Comparison of ENCODE assay signal across 8 cellular contexts in the genomic region with DNA sequence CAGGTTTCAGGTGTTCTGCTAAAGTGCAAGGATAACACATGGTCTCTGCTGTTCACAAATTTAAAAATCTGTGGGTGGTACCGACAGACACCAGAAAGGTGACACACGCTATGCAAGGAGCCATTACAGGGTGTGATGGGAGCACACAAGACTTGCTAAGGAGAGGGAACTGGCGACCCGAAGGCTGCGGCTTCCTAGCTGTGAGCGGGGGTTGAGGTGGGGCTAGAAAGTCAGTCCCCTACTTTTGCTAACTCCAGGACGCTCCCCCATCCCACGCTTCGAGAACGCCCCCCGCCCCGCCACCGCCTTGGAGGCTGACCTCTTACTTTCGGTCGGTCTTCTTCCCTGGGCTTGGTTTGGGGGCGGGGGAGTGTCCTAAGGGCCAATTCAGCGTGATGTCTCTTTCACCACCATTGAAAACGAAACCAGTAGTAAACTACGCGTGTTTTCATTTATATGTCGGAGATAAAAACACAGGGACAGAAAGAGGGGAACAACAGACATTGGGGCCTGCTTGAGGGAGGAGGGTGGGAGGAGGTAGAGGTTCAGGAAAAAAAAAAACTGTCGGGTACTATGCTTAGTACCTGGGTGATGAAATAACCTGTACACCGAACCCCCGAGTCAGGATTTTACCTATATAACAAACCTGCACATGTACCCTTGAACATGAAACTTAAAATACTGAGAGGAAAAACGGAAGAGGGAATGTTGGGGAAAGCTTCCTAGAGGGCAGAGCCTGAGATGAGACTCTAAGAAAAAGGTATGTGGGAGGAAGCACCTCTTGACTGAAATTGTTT. TPM values are rescaled to one million over a fixed set of nuclear protein-coding genes. Genes with fewer than 3 reads are reported as not detected.
DNase-seq lines count a peak whose midpoint lies in the region; ATAC-seq, FAIRE-seq and TF ChIP-seq lines count a peak whose summit lies in the region.

No MANE protein-coding gene starts in this region.

- H3F3A ChIP-seq in SU-DHL-6 (ENCODE audit: insufficient read depth): peaks cover 17% of the 10 kb centered on the region

- no peaks in the 10 kb centered on the region for H3K9me3 ChIP-seq in SU-DHL-6 (ENCODE audit: insufficient read depth, low read length)
- H3K9me3 ChIP-seq in HepG2 (ENCODE audit: low read length): no peaks in the 10 kb centered on the region

- no peak for TF ChIP-seq RAD21 in HepG2 (CRISPR knock-in tag; IDR thresholded peaks at IDR 0.05)

- BruUV-seq in MCF 10A (replicated peaks; lab: Mats Ljungman, UMichigan): TSS peak; percentile 49
- TSS peak; percentile 73 for BruUV-seq in HepG2 (replicated peaks; lab: Mats Ljungman, UMichigan)

- no peaks in the 10 kb centered on the region for H3K9me2 ChIP-seq in SU-DHL-6 (replicated peaks; ENCODE audit: insufficient read depth, low read length)

- H3K4me1 Mint-ChIP-seq in MCF 10A (ENCODE audit: insufficient read depth, unreplicated experiment): peaks cover 31% of the 10 kb centered on the region

- in situ Hi-C loops in HepG2 (cut with HindIII; ENCODE audit: extremely low pct_ligation_motif_present, low pct_unique_long_range_greater_than_20kb): no loop called here

- H3K4me3 ChIP-seq in SU-DHL-6 (ENCODE audit: insufficient read depth, low read length, poor library complexity, severe bottlenecking) (peak overlapping the region; percentile 72), HepG2 (replicated peaks in 1 of 3; ENCODE audit: insufficient read depth in 1 of 3, low read depth in 2 of 3, low read length in 3 of 3) (peak overlapping the region; percentile 67 to 84 (median 72))

- no peak overlapping the region for H3K27ac Mint-ChIP-seq in MCF 10A (ENCODE audit: low read depth, unreplicated experiment)

- intact Hi-C loops in MCF 10A (cut with micrococcal nuclease) (no loop called here), HepG2 (cut with micrococcal nuclease; ENCODE audit: unreplicated experiment) (loop anchor here (2.0 kb wide), 1 partner anchor 87 kb away; a partner anchor contains a TSS)

- H4K20me1 ChIP-seq in SU-DHL-6 (ENCODE audit: low read depth, low read length) (no peaks in the 10 kb centered on the region), HepG2 (ENCODE audit: insufficient read depth, low read length) (no peaks in the 10 kb centered on the region)

- no peak overlapping the region for H2AFZ ChIP-seq in SU-DHL-6 (ENCODE audit: low read depth, low read length, severe bottlenecking)
- H2AFZ ChIP-seq in HepG2 (ENCODE audit: low read length): no peak overlapping the region

- H3K36me3 ChIP-seq in SU-DHL-6 (ENCODE audit: low read length): peaks cover 4% of the 10 kb centered on the region
- H3K36me3 ChIP-seq in HepG2 (replicated peaks in 1 of 2; ENCODE audit: control insufficient read depth in 1 of 2, insufficient read depth in 2 of 2, low read length in 2 of 2): peaks cover 2 to 18% of the 10 kb centered on the region in 2 experiments

- ATAC-seq in HepG2 (no peak), HG03457 (IDR thresholded peaks at IDR 0.05; ENCODE audit: unreplicated experiment) (no peak), GM21360 (IDR thresholded peaks at IDR 0.05; ENCODE audit: unreplicated experiment) (no peak)

- H3K4me2 ChIP-seq in SU-DHL-6 (ENCODE audit: low read depth, low read length, poor library complexity, severe bottlenecking) (peak overlapping the region; percentile 74), HepG2 (ENCODE audit: low read depth, low read length) (peak overlapping the region; percentile 93)

- H3K9ac ChIP-seq in SU-DHL-6 (ENCODE audit: low read length): peak overlapping the region; percentile 69
- peak overlapping the region; percentile 98 for H3K9ac ChIP-seq in HepG2 (ENCODE audit: insufficient read depth, low read depth, low read length)

- H3K4me1 ChIP-seq in HepG2 (ENCODE audit: insufficient read depth, low read length): peaks cover 48% of the 10 kb centered on the region

- no peak overlapping the region for H3K4me3 Mint-ChIP-seq in MCF 10A (ENCODE audit: unreplicated experiment)

- CTCF ChIA-PET in MCF 10A (lab: Yijun Ruan, JAX) (interaction anchor here (0.6 to 3.0 kb wide), 8 partner anchors 9 to 42 kb away, joined by 3 to 17 read pairs (median 4); no protein-coding TSS in a partner anchor), HepG2 (lab: Yijun Ruan, JAX; ENCODE audit: low intra/inter-chr PET ratio, low total read pairs) (interaction anchor here (1.1 kb wide), 1 partner anchor 42 kb away, joined by 3 read pairs; no protein-coding TSS in a partner anchor)

- no peak for TF ChIP-seq POLR2A in HepG2 (IDR thresholded peaks at IDR 0.05; ENCODE audit: insufficient read depth in 1 of 2, low read depth in 2 of 2, low read length in 2 of 2)

- no peak for FAIRE-seq in HepG2 (lab: Jason Lieb, UNC)

- WGBS in HepG2 (ENCODE audit: low lambda C conversion rate): 1% methylated on average over 23 of the region's 25 CpGs

- peak overlapping the region; percentile 88 for H3K27ac ChIP-seq in SU-DHL-6 (ENCODE audit: low read depth, low read length)
- peak overlapping the region; percentile 100 for H3K27ac ChIP-seq in HepG2 (ENCODE audit: extremely low read length, insufficient read depth, low read length)

- DNase-seq in A172 (ENCODE audit: low spot score) (peak; percentile 63), GM19238 (ENCODE audit: insufficient read length, low spot score) (peak; percentile 33), MCF 10A (ENCODE audit: unreplicated experiment) (peak; percentile 66), HepG2 (ENCODE audit: low spot score) (no peak)
- peak; percentile 82 for DNase-seq in stimulated activated CD8-positive, alpha-beta memory T cell treated with anti-CD3 and anti-CD28 coated beads, Interleukin-4, amount 100 ng/mL, for 48 hours

- H3K27me3 Mint-ChIP-seq in MCF 10A (ENCODE audit: insufficient read depth, unreplicated experiment): no peaks in the 10 kb centered on the region

- POLR2A ChIA-PET in MCF 10A (lab: Yijun Ruan, JAX) (interaction anchor here (0.6 to 41.1 kb wide), 20 partner anchors 5 to 1009 kb away, joined by 3 to 1917 read pairs (median 7); a partner anchor contains a TSS), HepG2 (lab: Yijun Ruan, JAX) (interaction anchor here (0.7 to 6.6 kb wide), 9 partner anchors 12 to 75 kb away, joined by 3 to 148 read pairs (median 4); a partner anchor contains a TSS)

- H3K36me3 Mint-ChIP-seq in MCF 10A (ENCODE audit: insufficient read depth, unreplicated experiment): peaks cover 35% of the 10 kb centered on the region

- no peaks in the 10 kb centered on the region for H3K27me3 ChIP-seq in SU-DHL-6 (ENCODE audit: low read length)
- H3K27me3 ChIP-seq in HepG2 (ENCODE audit: control insufficient read depth in 1 of 2, insufficient read depth in 2 of 2, low read length in 2 of 2): no peaks in the 10 kb centered on the region; a peak in 1 of 5 replicates

- H3K79me2 ChIP-seq in SU-DHL-6 (ENCODE audit: insufficient read depth, low read length) (peaks cover 60% of the 10 kb centered on the region), HepG2 (ENCODE audit: insufficient read depth, low read length) (peaks cover 56% of the 10 kb centered on the region)

- TF ChIP-seq EP300 in HepG2 (IDR thresholded peaks at IDR 0.05; ENCODE audit: low read depth in 2 of 2, low read length in 2 of 2) (no peak), HepG2 (CRISPR knock-in tag; IDR thresholded peaks at IDR 0.05; ENCODE audit: borderline replicate concordance) (no peak)

- no peaks in the 10 kb centered on the region for H3K9me3 Mint-ChIP-seq in MCF 10A (ENCODE audit: unreplicated experiment)

- TF ChIP-seq CTCF in SU-DHL-6 (IDR thresholded peaks at IDR 0.05; ENCODE audit: insufficient read depth, low read length, poor library complexity, severe bottlenecking) (no peak), MCF 10A (IDR thresholded peaks at IDR 0.05; ENCODE audit: unreplicated experiment) (no peak), HepG2 (CRISPR knock-in tag; IDR thresholded peaks at IDR 0.05) (no peak)

RNA-seq across cellular contexts. Expression of a gene that starts 1.1 kb away (rescaled TPM):
- total RNA-seq in A172 (2014; rRNA removed; shearing (Covaris generic)): 312 and 369 TPM in 2 replicates
- total RNA-seq in MCF 10A (2022) (285 and 289 TPM in 2 replicates), HepG2 (2016; rRNA removed; fragmentation: Illumina TruSeq; extraction: Trizol) (217 and 268 TPM in 2 replicates)
- 95.8 and 111 TPM in 2 replicates for total RNA-seq in HepG2 (2016; cell fraction: cytosol; rRNA removed; fragmentation: Illumina TruSeq; extraction: Trizol; ENCODE audit: low read depth)
- total RNA-seq in HepG2 (2016; cell fraction: insoluble cytoplasmic fraction; rRNA removed; fragmentation: Illumina TruSeq; extraction: Trizol): 219 and 283 TPM in 2 replicates
- 160 and 171 TPM in 2 replicates for total RNA-seq in HepG2 (2016; cell fraction: membrane; rRNA removed; fragmentation: Illumina TruSeq; extraction: Trizol)
- 75.7 and 82.8 TPM in 2 replicates for total RNA-seq in HepG2 (2016; cell fraction: nucleus; rRNA removed; fragmentation: Illumina TruSeq; extraction: Trizol)
- polyA plus RNA-seq in HepG2 (2011; rRNA removed): 122 and 222 TPM in 2 replicates
- 141 and 184 TPM in 2 replicates for polyA plus RNA-seq in HepG2 (2011; cell fraction: cytosol; rRNA removed)
- polyA plus RNA-seq in HepG2 (2011; cell fraction: nucleus; rRNA removed): 54.7 and 67.5 TPM in 2 replicates
- polyA plus RNA-seq in HepG2 (2012): 103 and 128 TPM in 2 replicates
- polyA plus RNA-seq in HepG2 (2016; cell fraction: cytosol; fragmentation: Illumina TruSeq; extraction: Trizol; ENCODE audit: low read depth): 98.3 and 114 TPM in 2 replicates
- polyA plus RNA-seq in HepG2 (2016; cell fraction: insoluble cytoplasmic fraction; fragmentation: Illumina TruSeq; extraction: Trizol; ENCODE audit: low read depth): 306 and 328 TPM in 2 replicates
- polyA plus RNA-seq in HepG2 (2016; cell fraction: membrane; fragmentation: Illumina TruSeq; extraction: Trizol; ENCODE audit: low read depth): 149 and 155 TPM in 2 replicates
- 139 and 158 TPM in 2 replicates for polyA plus RNA-seq in HepG2 (2016; cell fraction: nucleus; fragmentation: Illumina TruSeq; extraction: Trizol; ENCODE audit: insufficient read depth, low read depth)
- 89.2 and 369 TPM in 2 replicates for polyA minus RNA-seq in HepG2 (2011; rRNA and poly(A)+ RNA removed; ENCODE audit: low replicate concordance)
- polyA minus RNA-seq in HepG2 (2011; cell fraction: cytosol; rRNA and poly(A)+ RNA removed): 31.4 and 39.6 TPM in 2 replicates
- 20.0 and 31.2 TPM in 2 replicates for polyA minus RNA-seq in HepG2 (2011; cell fraction: nucleus; rRNA and poly(A)+ RNA removed)

RNA-seq across cellular contexts. Expression of a gene that starts 5.1 kb away (rescaled TPM):
- total RNA-seq in A172 (2014; rRNA removed; shearing (Covaris generic)): 292 and 357 TPM in 2 replicates
- total RNA-seq in MCF 10A (2022): 667 and 885 TPM in 2 replicates
- total RNA-seq in HepG2 (2016; rRNA removed; fragmentation: Illumina TruSeq; extraction: Trizol): 52.0 and 55.0 TPM in 2 replicates
- total RNA-seq in HepG2 (2016; cell fraction: cytosol; rRNA removed; fragmentation: Illumina TruSeq; extraction: Trizol; ENCODE audit: low read depth): 10.4 and 11.4 TPM in 2 replicates
- 43.4 and 62.0 TPM in 2 replicates for total RNA-seq in HepG2 (2016; cell fraction: insoluble cytoplasmic fraction; rRNA removed; fragmentation: Illumina TruSeq; extraction: Trizol)
- 32.4 and 34.5 TPM in 2 replicates for total RNA-seq in HepG2 (2016; cell fraction: membrane; rRNA removed; fragmentation: Illumina TruSeq; extraction: Trizol)
- 38.5 and 42.7 TPM in 2 replicates for total RNA-seq in HepG2 (2016; cell fraction: nucleus; rRNA removed; fragmentation: Illumina TruSeq; extraction: Trizol)
- polyA plus RNA-seq in HepG2 (2011; rRNA removed): 137 and 146 TPM in 2 replicates
- 58.2 and 72.4 TPM in 2 replicates for polyA plus RNA-seq in HepG2 (2011; cell fraction: cytosol; rRNA removed)
- 261 and 328 TPM in 2 replicates for polyA plus RNA-seq in HepG2 (2011; cell fraction: nucleus; rRNA removed)
- polyA plus RNA-seq in HepG2 (2012): 46.9 and 60.8 TPM in 2 replicates
- 13.4 and 13.5 TPM in 2 replicates for polyA plus RNA-seq in HepG2 (2016; cell fraction: cytosol; fragmentation: Illumina TruSeq; extraction: Trizol; ENCODE audit: low read depth)
- polyA plus RNA-seq in HepG2 (2016; cell fraction: insoluble cytoplasmic fraction; fragmentation: Illumina TruSeq; extraction: Trizol; ENCODE audit: low read depth): 59.8 and 73.1 TPM in 2 replicates
- 34.6 and 37.7 TPM in 2 replicates for polyA plus RNA-seq in HepG2 (2016; cell fraction: membrane; fragmentation: Illumina TruSeq; extraction: Trizol; ENCODE audit: low read depth)
- polyA plus RNA-seq in HepG2 (2016; cell fraction: nucleus; fragmentation: Illumina TruSeq; extraction: Trizol; ENCODE audit: insufficient read depth, low read depth): 141 and 171 TPM in 2 replicates
- polyA minus RNA-seq in HepG2 (2011; rRNA and poly(A)+ RNA removed; ENCODE audit: low replicate concordance): 119 and 193 TPM in 2 replicates
- polyA minus RNA-seq in HepG2 (2011; cell fraction: cytosol; rRNA and poly(A)+ RNA removed): 49.8 and 52.4 TPM in 2 replicates
- 37.5 and 41.5 TPM in 2 replicates for polyA minus RNA-seq in HepG2 (2011; cell fraction: nucleus; rRNA and poly(A)+ RNA removed)

RNA-seq across cellular contexts. Expression of a gene that starts 7.5 kb away (rescaled TPM):
- 63.5 and 65.9 TPM in 2 replicates for total RNA-seq in A172 (2014; rRNA removed; shearing (Covaris generic))
- 65.4 and 91.1 TPM in 2 replicates for total RNA-seq in MCF 10A (2022)
- total RNA-seq in HepG2 (2016; rRNA removed; fragmentation: Illumina TruSeq; extraction: Trizol): 32.8 and 32.9 TPM in 2 replicates
- 21.5 and 22.7 TPM in 2 replicates for total RNA-seq in HepG2 (2016; cell fraction: cytosol; rRNA removed; fragmentation: Illumina TruSeq; extraction: Trizol; ENCODE audit: low read depth)
- 29.0 and 37.1 TPM in 2 replicates for total RNA-seq in HepG2 (2016; cell fraction: insoluble cytoplasmic fraction; rRNA removed; fragmentation: Illumina TruSeq; extraction: Trizol)
- 23.4 and 27.9 TPM in 2 replicates for total RNA-seq in HepG2 (2016; cell fraction: membrane; rRNA removed; fragmentation: Illumina TruSeq; extraction: Trizol)
- 37.9 and 38.9 TPM in 2 replicates for total RNA-seq in HepG2 (2016; cell fraction: nucleus; rRNA removed; fragmentation: Illumina TruSeq; extraction: Trizol)
- 25.9 and 30.3 TPM in 2 replicates for polyA plus RNA-seq in HepG2 (2011; rRNA removed)
- 16.4 and 22.8 TPM in 2 replicates for polyA plus RNA-seq in HepG2 (2011; cell fraction: cytosol; rRNA removed)
- polyA plus RNA-seq in HepG2 (2011; cell fraction: nucleus; rRNA removed): 84.3 and 94.4 TPM in 2 replicates
- polyA plus RNA-seq in HepG2 (2012): 15.3 and 18.2 TPM in 2 replicates
- 17.3 and 18.3 TPM in 2 replicates for polyA plus RNA-seq in HepG2 (2016; cell fraction: cytosol; fragmentation: Illumina TruSeq; extraction: Trizol; ENCODE audit: low read depth)
- 28.5 and 31.1 TPM in 2 replicates for polyA plus RNA-seq in HepG2 (2016; cell fraction: insoluble cytoplasmic fraction; fragmentation: Illumina TruSeq; extraction: Trizol; ENCODE audit: low read depth)
- polyA plus RNA-seq in HepG2 (2016; cell fraction: membrane; fragmentation: Illumina TruSeq; extraction: Trizol; ENCODE audit: low read depth): 17.7 and 19.3 TPM in 2 replicates
- polyA plus RNA-seq in HepG2 (2016; cell fraction: nucleus; fragmentation: Illumina TruSeq; extraction: Trizol; ENCODE audit: insufficient read depth, low read depth): 64.3 and 72.6 TPM in 2 replicates
- polyA minus RNA-seq in HepG2 (2011; rRNA and poly(A)+ RNA removed; ENCODE audit: low replicate concordance): 34.0 and 163 TPM in 2 replicates
- 7.6 and 9.5 TPM in 2 replicates for polyA minus RNA-seq in HepG2 (2011; cell fraction: cytosol; rRNA and poly(A)+ RNA removed)
- 15.7 and 16.8 TPM in 2 replicates for polyA minus RNA-seq in HepG2 (2011; cell fraction: nucleus; rRNA and poly(A)+ RNA removed)

RNA-seq across cellular contexts. Expression of a gene that starts 14.0 kb away (rescaled TPM):
- 27.1 and 27.5 TPM in 2 replicates for total RNA-seq in A172 (2014; rRNA removed; shearing (Covaris generic))
- total RNA-seq in MCF 10A (2022) (32.1 and 35.9 TPM in 2 replicates), HepG2 (2016; rRNA removed; fragmentation: Illumina TruSeq; extraction: Trizol) (20.3 and 21.3 TPM in 2 replicates)
- 3.2 and 3.5 TPM in 2 replicates for total RNA-seq in HepG2 (2016; cell fraction: cytosol; rRNA removed; fragmentation: Illumina TruSeq; extraction: Trizol; ENCODE audit: low read depth)
- total RNA-seq in HepG2 (2016; cell fraction: insoluble cytoplasmic fraction; rRNA removed; fragmentation: Illumina TruSeq; extraction: Trizol): 19.3 and 19.4 TPM in 2 replicates
- total RNA-seq in HepG2 (2016; cell fraction: membrane; rRNA removed; fragmentation: Illumina TruSeq; extraction: Trizol): 14.9 and 16.1 TPM in 2 replicates
- total RNA-seq in HepG2 (2016; cell fraction: nucleus; rRNA removed; fragmentation: Illumina TruSeq; extraction: Trizol): 10.9 and 15.3 TPM in 2 replicates
- polyA plus RNA-seq in HepG2 (2011; rRNA removed): 21.8 and 24.3 TPM in 2 replicates
- polyA plus RNA-seq in HepG2 (2011; cell fraction: cytosol; rRNA removed): 16.5 and 18.4 TPM in 2 replicates
- 31.3 and 35.1 TPM in 2 replicates for polyA plus RNA-seq in HepG2 (2011; cell fraction: nucleus; rRNA removed)
- polyA plus RNA-seq in HepG2 (2012): 16.9 and 18.8 TPM in 2 replicates
- polyA plus RNA-seq in HepG2 (2016; cell fraction: cytosol; fragmentation: Illumina TruSeq; extraction: Trizol; ENCODE audit: low read depth): 3.3 TPM in 2 replicates
- polyA plus RNA-seq in HepG2 (2016; cell fraction: insoluble cytoplasmic fraction; fragmentation: Illumina TruSeq; extraction: Trizol; ENCODE audit: low read depth): 23.0 and 27.3 TPM in 2 replicates
- 11.9 and 12.7 TPM in 2 replicates for polyA plus RNA-seq in HepG2 (2016; cell fraction: membrane; fragmentation: Illumina TruSeq; extraction: Trizol; ENCODE audit: low read depth)
- polyA plus RNA-seq in HepG2 (2016; cell fraction: nucleus; fragmentation: Illumina TruSeq; extraction: Trizol; ENCODE audit: insufficient read depth, low read depth): 25.6 and 27.8 TPM in 2 replicates
- 20.6 and 39.8 TPM in 2 replicates for polyA minus RNA-seq in HepG2 (2011; rRNA and poly(A)+ RNA removed; ENCODE audit: low replicate concordance)
- polyA minus RNA-seq in HepG2 (2011; cell fraction: cytosol; rRNA and poly(A)+ RNA removed): 12.1 and 13.1 TPM in 2 replicates
- polyA minus RNA-seq in HepG2 (2011; cell fraction: nucleus; rRNA and poly(A)+ RNA removed): 11.5 and 15.9 TPM in 2 replicates

RNA-seq across cellular contexts. Expression of a gene that starts 17.8 kb away (rescaled TPM):
- total RNA-seq in A172 (2014; rRNA removed; shearing (Covaris generic)): not detected in 2 replicates
- total RNA-seq in MCF 10A (2022) (0.83 TPM in 1 of 2 replicates, not detected in the other), HepG2 (2016; rRNA removed; fragmentation: Illumina TruSeq; extraction: Trizol) (0.29 TPM in 1 of 2 replicates, not detected in the other)
- total RNA-seq in HepG2 (2016; cell fraction: cytosol; rRNA removed; fragmentation: Illumina TruSeq; extraction: Trizol; ENCODE audit: low read depth): not detected in 2 replicates
- total RNA-seq in HepG2 (2016; cell fraction: insoluble cytoplasmic fraction; rRNA removed; fragmentation: Illumina TruSeq; extraction: Trizol): 0.32 TPM in 1 of 2 replicates, not detected in the other
- not detected in 2 replicates for total RNA-seq in HepG2 (2016; cell fraction: membrane; rRNA removed; fragmentation: Illumina TruSeq; extraction: Trizol)
- 1.1 and 1.3 TPM in 2 replicates for total RNA-seq in HepG2 (2016; cell fraction: nucleus; rRNA removed; fragmentation: Illumina TruSeq; extraction: Trizol)
- not detected in 2 replicates for polyA plus RNA-seq in HepG2 (2011; rRNA removed)
- polyA plus RNA-seq in HepG2 (2011; cell fraction: cytosol; rRNA removed): not detected in 2 replicates
- 0.29 and 0.40 TPM in 2 replicates for polyA plus RNA-seq in HepG2 (2011; cell fraction: nucleus; rRNA removed)
- polyA plus RNA-seq in HepG2 (2012): not detected in 2 replicates
- polyA plus RNA-seq in HepG2 (2016; cell fraction: cytosol; fragmentation: Illumina TruSeq; extraction: Trizol; ENCODE audit: low read depth): not detected in 2 replicates
- not detected in 2 replicates for polyA plus RNA-seq in HepG2 (2016; cell fraction: insoluble cytoplasmic fraction; fragmentation: Illumina TruSeq; extraction: Trizol; ENCODE audit: low read depth)
- not detected in 2 replicates for polyA plus RNA-seq in HepG2 (2016; cell fraction: membrane; fragmentation: Illumina TruSeq; extraction: Trizol; ENCODE audit: low read depth)
- not detected in 2 replicates for polyA plus RNA-seq in HepG2 (2016; cell fraction: nucleus; fragmentation: Illumina TruSeq; extraction: Trizol; ENCODE audit: insufficient read depth, low read depth)
- 1.3 and 7.6 TPM in 2 replicates for polyA minus RNA-seq in HepG2 (2011; rRNA and poly(A)+ RNA removed; ENCODE audit: low replicate concordance)
- polyA minus RNA-seq in HepG2 (2011; cell fraction: cytosol; rRNA and poly(A)+ RNA removed): not detected in 2 replicates
- polyA minus RNA-seq in HepG2 (2011; cell fraction: nucleus; rRNA and poly(A)+ RNA removed): 1.6 TPM in 1 of 2 replicates, not detected in the other
